In the genomic region with DNA sequence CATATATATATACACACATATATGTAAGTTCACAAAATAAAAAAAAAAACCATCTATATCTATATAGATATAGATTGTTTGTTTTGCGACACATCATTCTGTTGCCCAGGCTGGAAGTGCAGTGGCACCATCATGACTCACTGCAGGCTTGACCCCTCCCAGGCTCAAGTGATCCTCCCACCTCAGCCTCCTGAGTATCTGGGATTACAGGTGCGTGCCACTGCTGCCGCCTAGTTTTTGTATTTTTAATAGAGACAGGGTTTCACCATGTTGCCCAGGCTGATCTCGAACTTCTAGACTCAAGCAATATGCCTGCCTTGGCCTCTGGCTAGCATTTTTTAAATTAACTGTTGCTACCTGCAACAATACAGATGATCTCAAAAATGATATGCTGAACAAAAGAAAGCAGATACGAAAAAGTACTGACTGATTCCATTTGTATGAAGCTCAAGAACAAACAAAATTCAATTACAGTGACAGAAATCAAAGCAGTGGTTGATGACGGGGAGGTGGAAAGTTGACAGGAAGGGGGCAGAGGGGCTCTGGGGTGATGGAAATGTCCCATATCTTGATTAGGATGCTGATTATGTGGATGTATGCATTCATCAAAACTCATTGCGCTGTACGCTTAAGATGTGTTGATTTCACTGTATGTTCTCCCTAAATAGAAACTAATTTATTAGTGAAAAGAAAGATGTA, we compare ENCODE assay signal across 9 cellular contexts. TPM values are rescaled to one million over a fixed set of nuclear protein-coding genes. Genes with fewer than 3 reads are reported as not detected.
A peak's percentile ranks its signal among the peaks of the same experiment; 100 is the strongest.
DNase-seq lines count a peak whose midpoint lies in the region; ATAC-seq lines count a peak whose summit lies in the region.
"Had no signal": no experiment of that assay in that cellular context is flagged by ENCODE, and none has a peak within 500 bp of the region (broad histone marks: within the 10 kb centered on the region; RNA-seq: fewer than 3 reads in every experiment).

No MANE protein-coding gene starts in this region.

- in situ Hi-C loops in HAP-1 (cut with MboI; ENCODE audit: low sequenced_read_pairs), result no loop called here

- H3K9me3 Mint-ChIP-seq in T-helper 1 cell treated with Interleukin-12 subunit alpha and Interleukin-12 subunit beta and Interleukin-4 antibody, amounts not matched to agents 30 μg/mL and 1 μg/mL, for 36 hours, result no peaks in the 10 kb centered on the region
- H3K9me3 Mint-ChIP-seq: brain had no signal

- no peaks in the 10 kb centered on the region for H3K27me3 ChIP-seq in ACC112 (ENCODE audit: insufficient read depth, low read length)
- no peaks in the 10 kb centered on the region for H3K27me3 ChIP-seq in esophagus (ENCODE audit: control insufficient read depth in 1 of 2, insufficient read depth in 2 of 2, low read length in 2 of 2)
- no peaks in the 10 kb centered on the region for H3K27me3 ChIP-seq in HAP-1 (ENCODE audit: low read depth)

- H3K27me3 Mint-ChIP-seq in T-helper 1 cell treated with Interleukin-12 subunit alpha and Interleukin-12 subunit beta and Interleukin-4 antibody, amounts not matched to agents 30 μg/mL and 1 μg/mL, for 36 hours (ENCODE audit: low read depth), result no peaks in the 10 kb centered on the region
- H3K27me3 Mint-ChIP-seq: brain had no signal

- peaks cover 33% of the 10 kb centered on the region for H3K79me2 ChIP-seq in ACC112 (ENCODE audit: control insufficient read depth, insufficient read depth, low read length, unreplicated experiment)

- peak overlapping the region; percentile 56 for H3K4me3 Mint-ChIP-seq in T-helper 1 cell treated with Interleukin-12 subunit alpha and Interleukin-12 subunit beta and Interleukin-4 antibody, amounts not matched to agents 30 μg/mL and 1 μg/mL, for 36 hours

- H3K4me3 ChIP-seq in ACC112 (ENCODE audit: low read depth, low read length) (no peak overlapping the region), esophagus (ENCODE audit: low read depth in 1 of 2, low read length in 2 of 2) (no peak overlapping the region), HAP-1 (no peak overlapping the region)

- DNase-seq in NCI-H2196 (lab: John Stamatoyannopoulos, UW; ENCODE audit: unreplicated experiment) (no peak), Right ventricle myocardium superior (no peak), HAP-1 (ENCODE audit: low spot score in 2 of 2) (no peak), UCSD-AML1 (lab: John Stamatoyannopoulos, UW; ENCODE audit: unreplicated experiment) (no peak)

- peaks cover 49% of the 10 kb centered on the region for H3K4me1 Mint-ChIP-seq in T-helper 1 cell treated with Interleukin-12 subunit alpha and Interleukin-12 subunit beta and Interleukin-4 antibody, amounts not matched to agents 30 μg/mL and 1 μg/mL, for 36 hours (ENCODE audit: low read depth)

- intact Hi-C loops in Right ventricle myocardium superior (cut with DNase I), result no loop called here

- H3K27ac ChIP-seq in ACC112 (ENCODE audit: low read depth, low read length), result peak overlapping the region; percentile 97
- peak overlapping the region; percentile 47 to 60 for H3K27ac ChIP-seq in esophagus (ENCODE audit: low read depth in 2 of 2, low read length in 1 of 2)

- no peak overlapping the region for H2AFZ ChIP-seq in ACC112 (ENCODE audit: low read length, unreplicated experiment)

- H3K9me3 ChIP-seq in esophagus (ENCODE audit: control insufficient read depth in 2 of 2, insufficient read depth in 1 of 2, low read depth in 1 of 2, low read length in 1 of 2) (no peaks in the 10 kb centered on the region), HAP-1 (no peaks in the 10 kb centered on the region)

- peak; percentile 7 for ATAC-seq in GM21515 (IDR thresholded peaks at IDR 0.05; ENCODE audit: unreplicated experiment)
- ATAC-seq in Right ventricle myocardium superior (ENCODE audit: poor library complexity), result no peak

- H3K36me3 Mint-ChIP-seq in T-helper 1 cell treated with Interleukin-12 subunit alpha and Interleukin-12 subunit beta and Interleukin-4 antibody, amounts not matched to agents 30 μg/mL and 1 μg/mL, for 36 hours (ENCODE audit: low read depth), result peaks cover 13% of the 10 kb centered on the region

- H3K27ac Mint-ChIP-seq in T-helper 1 cell treated with Interleukin-12 subunit alpha and Interleukin-12 subunit beta and Interleukin-4 antibody, amounts not matched to agents 30 μg/mL and 1 μg/mL, for 36 hours, result peak overlapping the region; percentile 70

- H3K4me1 ChIP-seq in ACC112 (ENCODE audit: control insufficient read depth, insufficient read depth, low read length, unreplicated experiment) (peaks cover 31% of the 10 kb centered on the region), esophagus (ENCODE audit: control insufficient read depth in 2 of 2, insufficient read depth in 2 of 2, low read length in 1 of 2) (no peaks in the 10 kb centered on the region), HAP-1 (peaks cover 5% of the 10 kb centered on the region)

- H3K36me3 ChIP-seq in ACC112 (ENCODE audit: insufficient read depth, low read length) (no peaks in the 10 kb centered on the region), esophagus (ENCODE audit: control insufficient read depth in 2 of 2, insufficient read depth in 2 of 2, low read length in 1 of 2) (no peaks in the 10 kb centered on the region), HAP-1 (replicated peaks) (no peaks in the 10 kb centered on the region)

- 64 to 74% methylated on average over 8 of the region's 8 CpGs for WGBS in esophagus, 2 donors

RNA-seq across cellular contexts. Expression of gene ATXN1, which starts 49.6 kb away (rescaled TPM):
- polyA plus RNA-seq in esophagus, result 1 to 10 TPM; 4.3 to 8.8 TPM
- total RNA-seq in Right ventricle myocardium superior, result 36.1 TPM
